12 cellular contexts compared by ENCODE assay signal in genomic region chr2:173874003-173874898, GRCh38.
DNase-seq lines count a peak whose midpoint lies in the region; ATAC-seq and TF ChIP-seq lines count a peak whose summit lies in the region.
"Had no signal": no experiment of that assay in that cellular context is flagged by ENCODE, and none has a peak within 500 bp of the region (broad histone marks: within the 10 kb centered on the region; RNA-seq: fewer than 3 reads in every experiment).

No MANE protein-coding gene starts in this region.

- H3K36me3 Mint-ChIP-seq in naive B cell: peaks cover 0 to 4% of the 10 kb centered on the region in 2 donors
- no peaks in the 10 kb centered on the region for H3K36me3 Mint-ChIP-seq in HFFc6 (ENCODE audit: low read depth)
- H3K36me3 Mint-ChIP-seq: immature natural killer cell; naive thymus-derived CD8-positive, alpha-beta T cell had no signal

- ATAC-seq in GM18868 (IDR thresholded peaks at IDR 0.05; ENCODE audit: unreplicated experiment) (peak; percentile 25), GM21576 (IDR thresholded peaks at IDR 0.05; ENCODE audit: unreplicated experiment) (peak; percentile 25), HG03108 (IDR thresholded peaks at IDR 0.05; ENCODE audit: unreplicated experiment) (peak; percentile 37), naive B cell (ENCODE audit: low read depth in 2 of 2) (peak; percentile 2 to 4)

- no peak for TF ChIP-seq CTCF in HFFc6 (IDR thresholded peaks at IDR 0.05)
- TF ChIP-seq CTCF in GM10266 (IDR thresholded peaks at IDR 0.05; ENCODE audit: control insufficient read depth, insufficient read depth, low read depth, missing control alignments): no peak

- peaks cover 36 to 39% (median 39%) of the 10 kb centered on the region in 3 donors for H3K4me1 Mint-ChIP-seq in naive B cell
- no peaks in the 10 kb centered on the region for H3K4me1 Mint-ChIP-seq in HFFc6 (ENCODE audit: low read depth)
- H3K4me1 Mint-ChIP-seq: immature natural killer cell had no signal

- DNase-seq in naive B cell (no peak), HFFc6 (no peak), GM10266 (ENCODE audit: extremely low spot score) (no peak), cerebellar cortex (ENCODE audit: low spot score) (no peak)
- no peak for DNase-seq in activated CD4-positive, CD25-positive, alpha-beta regulatory T cell treated with anti-CD3 and anti-CD28 coated beads, Interleukin-2, amount 50 U/mL, for 72 hours
- DNase-seq: activated CD4-positive, alpha-beta T cell treated with anti-CD3 and anti-CD28 coated beads for 4 hours; immature natural killer cell; NCI-H510A treated with DMSO at 0.1 percent for 48 hours had no signal

- H3K4me3 Mint-ChIP-seq in naive B cell: peak overlapping the region in 7 of 8 donors; percentile 19 to 83 (median 57)
- H3K4me3 Mint-ChIP-seq in HFFc6: no peak overlapping the region
- H3K4me3 Mint-ChIP-seq: immature natural killer cell; naive thymus-derived CD8-positive, alpha-beta T cell had no signal

- peaks cover 12 to 34% (median 20%) of the 10 kb centered on the region in 3 donors for H3K27me3 Mint-ChIP-seq in naive B cell
- peaks cover 33% of the 10 kb centered on the region for H3K27me3 Mint-ChIP-seq in HFFc6 (ENCODE audit: insufficient read depth)

- H3K9me3 Mint-ChIP-seq in naive B cell: no peaks in the 10 kb centered on the region
- H3K9me3 Mint-ChIP-seq in HFFc6: no peaks in the 10 kb centered on the region
- H3K9me3 Mint-ChIP-seq: immature natural killer cell; naive thymus-derived CD8-positive, alpha-beta T cell had no signal

- H3K27ac Mint-ChIP-seq in naive B cell (peak overlapping the region in 2 of 6 donors; percentile 59 to 92), HFFc6 (no peak overlapping the region)
- H3K27ac Mint-ChIP-seq: immature natural killer cell had no signal
